Comparison of ENCODE assay signal across 12 cellular contexts in the genomic region with DNA sequence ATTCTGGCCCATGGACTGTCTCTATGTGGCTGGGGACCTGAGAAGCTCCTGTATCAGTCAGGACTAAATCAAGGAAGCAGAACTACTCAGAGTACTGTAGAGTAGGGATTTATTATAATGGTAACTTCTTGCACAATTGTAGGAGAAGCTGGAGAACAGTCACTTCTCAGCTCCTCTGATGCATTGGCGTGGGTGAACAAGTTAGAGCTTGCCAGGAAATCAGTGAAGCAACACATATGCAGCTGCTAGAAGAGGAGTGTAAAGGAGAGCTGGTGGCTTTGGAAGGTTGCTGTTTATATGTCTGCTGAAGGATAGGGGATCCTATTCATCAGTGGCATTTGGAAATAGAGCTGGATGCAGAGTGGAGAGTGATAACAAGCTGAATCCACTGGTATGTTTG.
DNase-seq lines count a peak whose midpoint lies in the region; ATAC-seq and TF ChIP-seq lines count a peak whose summit lies in the region.
"Had no signal": no experiment of that assay in that cellular context is flagged by ENCODE, and none has a peak within 500 bp of the region (broad histone marks: within the 10 kb centered on the region; RNA-seq: fewer than 3 reads in every experiment).

No MANE protein-coding gene starts in this region.

- no peak overlapping the region for H2BK15ac ChIP-seq in mesenchymal stem cell (ENCODE audit: low read depth, poor library complexity, severe bottlenecking)

- H2BK120ac ChIP-seq in mesenchymal stem cell (ENCODE audit: low read depth, low read length): no peak overlapping the region

- H2AFZ ChIP-seq in mesenchymal stem cell (ENCODE audit: low read depth, low read length): no peak overlapping the region

- no peak overlapping the region for H3K23ac ChIP-seq in mesenchymal stem cell (ENCODE audit: low read length in 2 of 2)

- no peak overlapping the region for H3K14ac ChIP-seq in mesenchymal stem cell (ENCODE audit: low read length in 2 of 2)

- peak overlapping the region; percentile 63 for H3K9ac ChIP-seq in mesenchymal stem cell (ENCODE audit: low read length)

- no peak overlapping the region for H3K4me3 Mint-ChIP-seq in activated naive CD8-positive, alpha-beta T cell treated with anti-CD3 and anti-CD28 coated beads, Interleukin-2, amount 50 U/mL, for 24 hours

- peaks cover 6% of the 10 kb centered on the region for H3K9me3 Mint-ChIP-seq in activated naive CD8-positive, alpha-beta T cell treated with anti-CD3 and anti-CD28 coated beads, Interleukin-2, amount 50 U/mL, for 24 hours

- DNase-seq in AG09309 (ENCODE audit: low read depth) (peak; percentile 91), MG63 (peak; percentile 60), cerebellar cortex (ENCODE audit: low spot score) (peak; percentile 27), mesenchymal stem cell (peak; percentile 67), HK-2 (ENCODE audit: unreplicated experiment) (no peak), GM13977 (ENCODE audit: low spot score) (no peak)
- no peak for DNase-seq in activated naive CD8-positive, alpha-beta T cell treated with anti-CD3 and anti-CD28 coated beads, Interleukin-2, amount 50 U/mL, for 24 hours
- DNase-seq: activated CD4-positive, alpha-beta T cell treated with anti-CD3 and anti-CD28 coated beads, Interleukin-2, amount 50 U/mL, for 48 hours; NCI-H1436 treated with DMSO at 0.1 percent for 48 hours; stimulated activated CD4-positive, alpha-beta T cell treated with anti-CD3 and anti-CD28 coated beads, Interleukin-1b, Interleukin-23, amount 100 ng/mL, for 48 hours had no signal

- in situ Hi-C loops in GM13977 (cut with MboI; ENCODE audit: low pct_unique_long_range_greater_than_20kb, low sequenced_read_pairs, unreplicated experiment): no loop called here

- WGBS in mesenchymal stem cell: 74% methylated on average over 1 of the region's 1 CpG

- no peak for TF ChIP-seq CTCF in AG09309 (IDR thresholded peaks at IDR 0.05; ENCODE audit: control insufficient read depth, insufficient read depth, low read depth, low read length, missing control alignments)
- no peak for TF ChIP-seq CTCF in GM13977 (IDR thresholded peaks at IDR 0.05; ENCODE audit: extremely low read depth, insufficient read depth, missing control alignments)

- H3K4ac ChIP-seq in mesenchymal stem cell (ENCODE audit: low read depth in 1 of 2, low read length in 2 of 2): no peak overlapping the region

- no peaks in the 10 kb centered on the region for H3K4me1 Mint-ChIP-seq in activated naive CD8-positive, alpha-beta T cell treated with anti-CD3 and anti-CD28 coated beads, Interleukin-2, amount 50 U/mL, for 24 hours

- H3K18ac ChIP-seq in mesenchymal stem cell (ENCODE audit: low read depth in 1 of 2, low read length in 2 of 2): no peak overlapping the region

- no peak overlapping the region for H3K4me2 ChIP-seq in mesenchymal stem cell (ENCODE audit: low read length, poor library complexity, severe bottlenecking)

- H3K4me1 ChIP-seq in mesenchymal stem cell (ENCODE audit: control insufficient read depth, insufficient read depth, low read depth, low read length): no peaks in the 10 kb centered on the region
- H3K4me1 ChIP-seq: esophagus muscularis mucosa had no signal

- H2BK12ac ChIP-seq in mesenchymal stem cell (ENCODE audit: low read length in 2 of 2): no peak overlapping the region

- H3K4me3 ChIP-seq in AG09309 (ENCODE audit: control insufficient read depth, low read depth, low read length) (no peak overlapping the region), MG63 (no peak overlapping the region), mesenchymal stem cell (ENCODE audit: insufficient read depth in 1 of 2, low read depth in 1 of 2, low read length in 2 of 2) (peak overlapping the region in 1 of 2 experiments; percentile 72)
- H3K4me3 ChIP-seq: esophagus muscularis mucosa had no signal

- H3K79me1 ChIP-seq in mesenchymal stem cell (replicated peaks; ENCODE audit: low read length, poor library complexity, severe bottlenecking): no peaks in the 10 kb centered on the region

- no peak overlapping the region for H2BK5ac ChIP-seq in mesenchymal stem cell (ENCODE audit: low read depth, low read length, poor library complexity, severe bottlenecking)

- no peak overlapping the region for H3K27ac Mint-ChIP-seq in activated naive CD8-positive, alpha-beta T cell treated with anti-CD3 and anti-CD28 coated beads, Interleukin-2, amount 50 U/mL, for 24 hours

- H3K27ac ChIP-seq in mesenchymal stem cell (ENCODE audit: low read length, poor library complexity, severe bottlenecking): no peak overlapping the region
- H3K27ac ChIP-seq: esophagus muscularis mucosa had no signal

- no peaks in the 10 kb centered on the region for H3K36me3 Mint-ChIP-seq in activated naive CD8-positive, alpha-beta T cell treated with anti-CD3 and anti-CD28 coated beads, Interleukin-2, amount 50 U/mL, for 24 hours (ENCODE audit: low read depth)

- peaks cover 2% of the 10 kb centered on the region for H3K27me3 Mint-ChIP-seq in activated naive CD8-positive, alpha-beta T cell treated with anti-CD3 and anti-CD28 coated beads, Interleukin-2, amount 50 U/mL, for 24 hours

- no peak overlapping the region for H2AK5ac ChIP-seq in mesenchymal stem cell (ENCODE audit: low read length, severe bottlenecking)

- no peak overlapping the region for H4K8ac ChIP-seq in mesenchymal stem cell (ENCODE audit: low read length)

- H4K91ac ChIP-seq in mesenchymal stem cell (ENCODE audit: low read length): no peak overlapping the region

- H3K27me3 ChIP-seq in MG63 (no peaks in the 10 kb centered on the region), mesenchymal stem cell (ENCODE audit: control insufficient read depth in 1 of 2, insufficient read depth in 1 of 2, low read length in 2 of 2) (no peaks in the 10 kb centered on the region)
- H3K27me3 ChIP-seq: esophagus muscularis mucosa had no signal

- ATAC-seq in activated naive CD8-positive, alpha-beta T cell treated with anti-CD3 and anti-CD28 coated beads, Interleukin-2, amount 50 U/mL, for 24 hours: no peak
- no peak for ATAC-seq in GM19397 (IDR thresholded peaks at IDR 0.05; ENCODE audit: unreplicated experiment)

- H3K36me3 ChIP-seq in MG63 (no peaks in the 10 kb centered on the region), mesenchymal stem cell (ENCODE audit: control insufficient read depth in 1 of 2, insufficient read depth in 2 of 2, low read depth in 1 of 2, low read length in 2 of 2) (no peaks in the 10 kb centered on the region)
- H3K36me3 ChIP-seq: esophagus muscularis mucosa had no signal

- H3K9me3 ChIP-seq in MG63 (peaks cover 3% of the 10 kb centered on the region; the same call in 1 of the 2 replicates), mesenchymal stem cell (ENCODE audit: control insufficient read depth, low read length) (peaks cover 10% of the 10 kb centered on the region)

Comparison
In these comparisons a context has a peak if more than half of its experiments do, and no peak if none do; other contexts are left out.
1. DNase-seq: peak in AG09309 (single experiment), MG63 (single experiment), cerebellar cortex (single experiment) and mesenchymal stem cell (single experiment); none in HK-2 (single experiment), GM13977 (single experiment) and activated naive CD8-positive, alpha-beta T cell treated with anti-CD3 and anti-CD28 coated beads, Interleukin-2, amount 50 U/mL, for 24 hours (single experiment).